ENCODE assay signal across 19 cellular contexts in the genomic region with DNA sequence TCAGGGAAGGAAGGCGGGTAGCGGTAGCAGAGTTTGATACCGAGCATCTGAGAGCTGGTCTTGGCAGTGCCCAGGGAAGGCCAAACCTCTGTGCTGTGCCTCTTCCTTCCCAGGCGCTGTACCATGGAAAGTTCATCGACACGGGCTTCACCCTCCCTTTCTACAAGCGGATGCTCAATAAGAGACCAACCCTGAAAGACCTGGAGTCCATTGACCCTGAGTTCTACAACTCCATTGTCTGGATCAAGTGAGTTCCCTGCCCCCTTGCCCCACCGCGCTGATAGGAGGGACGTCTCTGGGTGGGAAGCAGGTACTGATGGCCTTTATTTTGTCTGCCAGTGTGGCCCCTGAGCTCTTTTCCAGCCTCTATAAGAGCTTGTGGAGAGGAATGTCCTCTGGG. TPM values are rescaled to one million over a fixed set of nuclear protein-coding genes. Genes with fewer than 3 reads are reported as not detected.
DNase-seq lines count a peak whose midpoint lies in the region; ATAC-seq, FAIRE-seq and TF ChIP-seq lines count a peak whose summit lies in the region.
"Had no signal": no experiment of that assay in that cellular context is flagged by ENCODE, and none has a peak within 500 bp of the region (broad histone marks: within the 10 kb centered on the region; RNA-seq: fewer than 3 reads in every experiment).

No MANE protein-coding gene starts in this region.

- FAIRE-seq in bronchial epithelial cell (lab: Jason Lieb, UNC) (peak; percentile 7), H54 (lab: Jason Lieb, UNC) (no peak)
- FAIRE-seq: D721Med, GM19239 had no signal

- no peaks in the 10 kb centered on the region for H4K20me1 ChIP-seq in BLaER1

- no peak overlapping the region; the same call in 1 of the 2 replicates for H3K9ac ChIP-seq in BLaER1

- H3K36me3 Mint-ChIP-seq in CD8-positive, alpha-beta T cell = peaks cover 94% of the 10 kb centered on the region

- no peaks in the 10 kb centered on the region for H3K27me3 Mint-ChIP-seq in CD8-positive, alpha-beta T cell (ENCODE audit: low read depth)
- H3K27me3 Mint-ChIP-seq: CD4-positive, alpha-beta T cell; IgD-negative memory B cell had no signal

- H3K4me1 Mint-ChIP-seq in CD8-positive, alpha-beta T cell (ENCODE audit: low read depth) = no peaks in the 10 kb centered on the region
- H3K4me1 Mint-ChIP-seq: IgD-negative memory B cell had no signal

- peaks cover 97% of the 10 kb centered on the region for H3K36me3 ChIP-seq in BLaER1
- peaks cover 33% of the 10 kb centered on the region for H3K36me3 ChIP-seq in bronchial epithelial cell (ENCODE audit: control insufficient read depth, insufficient read depth, low read length)
- H3K36me3 ChIP-seq in spleen = peaks cover 4 to 100% (median 100%) of the 10 kb centered on the region in 6 donors
- H3K36me3 ChIP-seq in CD8-positive, alpha-beta T cell (ENCODE audit: insufficient read depth, low read length) = peaks cover 64% of the 10 kb centered on the region

- TF ChIP-seq CTCF in bronchial epithelial cell (IDR thresholded peaks at IDR 0.05; ENCODE audit: insufficient read depth, low read length, severe bottlenecking) (no peak), spleen (IDR thresholded peaks at IDR 0.05 in 8 of 11, conservative IDR thresholded peaks at IDR 0.05 in 3 of 11) (no peak)
- no peak for TF ChIP-seq CTCF in CD8-positive, alpha-beta T cell (IDR thresholded peaks at IDR 0.05)

- H3K4me2 ChIP-seq in BLaER1 = peak overlapping the region; percentile 69

- WGBS in spleen, 5 donors = 91 to 96% (median 93%) methylated on average over 10 of the region's 10 CpGs

- TF ChIP-seq POLR2A in spleen (IDR thresholded peaks at IDR 0.05) = no peak
- TF ChIP-seq POLR2A in H54 (IDR thresholded peaks at IDR 0.05; ENCODE audit: low read depth, low read length) = no peak

- H3K4me3 ChIP-seq in BLaER1 (no peak overlapping the region), bronchial epithelial cell (ENCODE audit: low read depth, low read length) (no peak overlapping the region), spleen (no peak overlapping the region)
- H3K4me3 ChIP-seq in CD8-positive, alpha-beta T cell (ENCODE audit: low read depth, low read length) = no peak overlapping the region

- H3K4me1 ChIP-seq in BLaER1 (peaks cover 56% of the 10 kb centered on the region), spleen (no peaks in the 10 kb centered on the region)
- no peaks in the 10 kb centered on the region for H3K4me1 ChIP-seq in CD8-positive, alpha-beta T cell (ENCODE audit: insufficient read depth, low read length)

- intact Hi-C loops in spleen (cut with DNase I; ENCODE audit: low total_unique reads) = no loop called here
- intact Hi-C loops in posterior cingulate gyrus (cut with DNase I) = no loop called here
- intact Hi-C loops in CD8-positive, alpha-beta T cell (cut with DNase I, micrococcal nuclease) = no loop called here

- no peaks in the 10 kb centered on the region for H3K9me3 ChIP-seq in BLaER1
- H3K9me3 ChIP-seq in spleen = no peaks in the 10 kb centered on the region
- H3K9me3 ChIP-seq in CD8-positive, alpha-beta T cell (ENCODE audit: low read length) = no peaks in the 10 kb centered on the region

- H3K27ac Mint-ChIP-seq in CD8-positive, alpha-beta T cell = no peak overlapping the region
- H3K27ac Mint-ChIP-seq: CD4-positive, alpha-beta T cell; IgD-negative memory B cell had no signal

- H3K27ac ChIP-seq in BLaER1 = peak overlapping the region; percentile 62
- no peak overlapping the region for H3K27ac ChIP-seq in spleen
- no peak overlapping the region for H3K27ac ChIP-seq in CD8-positive, alpha-beta T cell (ENCODE audit: low read depth, low read length)

- no peak overlapping the region for H3K4me3 Mint-ChIP-seq in CD8-positive, alpha-beta T cell
- H3K4me3 Mint-ChIP-seq: CD4-positive, alpha-beta T cell; H9; IgD-negative memory B cell had no signal

- H3K27me3 ChIP-seq in BLaER1 (no peaks in the 10 kb centered on the region), bronchial epithelial cell (ENCODE audit: control insufficient read depth, insufficient read depth, low read length) (no peaks in the 10 kb centered on the region), spleen (replicated peaks in 1 of 7) (no peaks in the 10 kb centered on the region)
- no peaks in the 10 kb centered on the region for H3K27me3 ChIP-seq in CD8-positive, alpha-beta T cell (ENCODE audit: insufficient read depth, low read length)

- no peak for ATAC-seq in GM19328 (IDR thresholded peaks at IDR 0.05; ENCODE audit: unreplicated experiment)
- ATAC-seq in CD8-positive, alpha-beta T cell = no peak

- POLR2A ChIA-PET in CD8-positive, alpha-beta T cell (lab: Charles Lee) = no interaction called here

- H3K9me3 Mint-ChIP-seq in CD8-positive, alpha-beta T cell = no peaks in the 10 kb centered on the region
- H3K9me3 Mint-ChIP-seq: CD4-positive, alpha-beta T cell; H9; IgD-negative memory B cell had no signal

- DNase-seq in bronchial epithelial cell (ENCODE audit: low read depth) (no peak), mesenteric fat pad (ENCODE audit: low spot score) (peak; percentile 47), spleen (peak; percentile 49), H54 (ENCODE audit: insufficient read length, low spot score) (no peak), posterior cingulate gyrus (no peak)
- DNase-seq in CD8-positive, alpha-beta T cell = no peak
- DNase-seq: 8988T; AML-193; C1 segment of cervical spinal cord; CD4-positive, alpha-beta T cell; DND-41; GF-D8; H9 had no signal

- CTCF ChIA-PET in CD8-positive, alpha-beta T cell (lab: Charles Lee) = no interaction called here

RNA-seq across cellular contexts. Expression of gene CLEC18A, which starts 15.4 kb away (rescaled TPM):
- total RNA-seq in bronchial epithelial cell (0.26 and 1.0 TPM in 2 replicates), mesenteric fat pad (0.61 TPM), spleen (1 to 10 TPM in 5 of 7 donors, under 1 TPM in 2; 0.47 to 5.3 (median 1.7) TPM)
- polyA plus RNA-seq in spleen = 1 to 10 TPM in 2 of 3 donors, under 1 TPM in 1; 0.99 to 4.1 (median 1.3) TPM
- under 1 TPM; 0.49 to 0.53 TPM for total RNA-seq in CD8-positive, alpha-beta T cell
- total RNA-seq: HT-29 had no signal
- polyA plus RNA-seq: IgD-negative memory B cell had no signal

Comparison
In these comparisons a context has a peak if more than half of its experiments do, and no peak if none do; other contexts are left out.
1. DNase-seq: peak in mesenteric fat pad (single experiment) and spleen (single experiment); none in bronchial epithelial cell (single experiment), H54 (single experiment), posterior cingulate gyrus (0 of 10) and CD8-positive, alpha-beta T cell (0 of 7).